9 cellular contexts compared by ENCODE assay signal in genomic region chr16:11327277-11328171, GRCh38. TPM values are rescaled to one million over a fixed set of nuclear protein-coding genes. Genes with fewer than 3 reads are reported as not detected.
A peak's percentile ranks its signal among the peaks of the same experiment; 100 is the strongest.
DNase-seq lines count a peak whose midpoint lies in the region; ATAC-seq lines count a peak whose summit lies in the region.
"Had no signal": no experiment of that assay in that cellular context is flagged by ENCODE, and none has a peak within 500 bp of the region (broad histone marks: within the 10 kb centered on the region; RNA-seq: fewer than 3 reads in every experiment).

No MANE protein-coding gene starts in this region.

- H3K9me3 Mint-ChIP-seq in activated CD4-positive, alpha-beta T cell treated with anti-CD3 and anti-CD28 coated beads, Interleukin-2, amount 10 ng/mL, durations not matched to agents 7 days and 5 days = peaks cover 2% of the 10 kb centered on the region
- H3K9me3 Mint-ChIP-seq in activated naive CD8-positive, alpha-beta T cell treated with anti-CD3 and anti-CD28 coated beads, Interleukin-2, amount 10 ng/mL, durations not matched to agents 7 days and 5 days = no peaks in the 10 kb centered on the region
- H3K9me3 Mint-ChIP-seq in stimulated activated naive B cell treated with anti-CD40 and anti-IgM and Interleukin-4, amounts not matched to agents 10 μg/mL and 1 μg/mL and 100 μg/mL, for 72 hours = peaks cover 3 to 4% of the 10 kb centered on the region in 2 donors

- POLR2A ChIA-PET in activated CD4-positive, alpha-beta T cell treated with anti-CD3 and anti-CD28 coated beads, Interleukin-2, amount 10 ng/mL, durations not matched to agents 7 days and 5 days (lab: Charles Lee) = no interaction called here
- POLR2A ChIA-PET in activated naive CD8-positive, alpha-beta T cell treated with anti-CD3 and anti-CD28 coated beads, Interleukin-2, amount 10 ng/mL, durations not matched to agents 7 days and 5 days (lab: Charles Lee) = interaction anchor here (0.9 to 6.8 kb wide), 8 partner anchors 12 to 72 kb away, joined by 3 to 40 read pairs (median 6); partner anchors contain the start of genes RMI2 and SOCS1

- no peaks in the 10 kb centered on the region for H3K27me3 Mint-ChIP-seq in activated CD4-positive, alpha-beta T cell treated with anti-CD3 and anti-CD28 coated beads, Interleukin-2, amount 10 ng/mL, durations not matched to agents 7 days and 5 days
- H3K27me3 Mint-ChIP-seq in activated naive CD8-positive, alpha-beta T cell treated with anti-CD3 and anti-CD28 coated beads, Interleukin-2, amount 10 ng/mL, durations not matched to agents 7 days and 5 days = no peaks in the 10 kb centered on the region
- H3K27me3 Mint-ChIP-seq in stimulated activated naive B cell treated with anti-CD40 and anti-IgM and Interleukin-4, amounts not matched to agents 10 μg/mL and 1 μg/mL and 100 μg/mL, for 72 hours = no peaks in the 10 kb centered on the region

- peak overlapping the region; percentile 94 for H3K27ac Mint-ChIP-seq in activated CD4-positive, alpha-beta T cell treated with anti-CD3 and anti-CD28 coated beads, Interleukin-2, amount 10 ng/mL, durations not matched to agents 7 days and 5 days
- H3K27ac Mint-ChIP-seq in activated naive CD8-positive, alpha-beta T cell treated with anti-CD3 and anti-CD28 coated beads, Interleukin-2, amount 10 ng/mL, durations not matched to agents 7 days and 5 days = peak overlapping the region; percentile 89
- H3K27ac Mint-ChIP-seq in stimulated activated naive B cell treated with anti-CD40 and anti-IgM and Interleukin-4, amounts not matched to agents 10 μg/mL and 1 μg/mL and 100 μg/mL, for 72 hours = peak overlapping the region; percentile 93

- peaks cover 31% of the 10 kb centered on the region for H3K36me3 Mint-ChIP-seq in activated CD4-positive, alpha-beta T cell treated with anti-CD3 and anti-CD28 coated beads, Interleukin-2, amount 10 ng/mL, durations not matched to agents 7 days and 5 days (ENCODE audit: low read depth)
- H3K36me3 Mint-ChIP-seq in activated naive CD8-positive, alpha-beta T cell treated with anti-CD3 and anti-CD28 coated beads, Interleukin-2, amount 10 ng/mL, durations not matched to agents 7 days and 5 days = peaks cover 12% of the 10 kb centered on the region
- peaks cover 4 to 7% of the 10 kb centered on the region in 2 donors for H3K36me3 Mint-ChIP-seq in stimulated activated naive B cell treated with anti-CD40 and anti-IgM and Interleukin-4, amounts not matched to agents 10 μg/mL and 1 μg/mL and 100 μg/mL, for 72 hours

- H3K4me3 Mint-ChIP-seq in activated CD4-positive, alpha-beta T cell treated with anti-CD3 and anti-CD28 coated beads, Interleukin-2, amount 10 ng/mL, durations not matched to agents 7 days and 5 days = peak overlapping the region; percentile 71
- peak overlapping the region; percentile 83 for H3K4me3 Mint-ChIP-seq in activated naive CD8-positive, alpha-beta T cell treated with anti-CD3 and anti-CD28 coated beads, Interleukin-2, amount 10 ng/mL, durations not matched to agents 7 days and 5 days
- H3K4me3 Mint-ChIP-seq in stimulated activated naive B cell treated with anti-CD40 and anti-IgM and Interleukin-4, amounts not matched to agents 10 μg/mL and 1 μg/mL and 100 μg/mL, for 72 hours = peak overlapping the region; percentile 62 to 82

- peaks cover 74% of the 10 kb centered on the region for H3K4me1 Mint-ChIP-seq in activated CD4-positive, alpha-beta T cell treated with anti-CD3 and anti-CD28 coated beads, Interleukin-2, amount 10 ng/mL, durations not matched to agents 7 days and 5 days
- H3K4me1 Mint-ChIP-seq in activated naive CD8-positive, alpha-beta T cell treated with anti-CD3 and anti-CD28 coated beads, Interleukin-2, amount 10 ng/mL, durations not matched to agents 7 days and 5 days = peaks cover 63% of the 10 kb centered on the region
- H3K4me1 Mint-ChIP-seq in stimulated activated naive B cell treated with anti-CD40 and anti-IgM and Interleukin-4, amounts not matched to agents 10 μg/mL and 1 μg/mL and 100 μg/mL, for 72 hours = peaks cover 56 to 64% of the 10 kb centered on the region in 2 donors

- CTCF ChIA-PET in activated CD4-positive, alpha-beta T cell treated with anti-CD3 and anti-CD28 coated beads, Interleukin-2, amount 10 ng/mL, durations not matched to agents 7 days and 5 days (lab: Charles Lee) = interaction anchor here (0.6 to 1.6 kb wide), 5 partner anchors 16 to 617 kb away, joined by 3 to 11 read pairs (median 4); no protein-coding TSS in a partner anchor

- DNase-seq in activated CD4-positive, alpha-beta T cell treated with anti-CD3 and anti-CD28 coated beads, Interleukin-2, amount 10 ng/mL, durations not matched to agents 7 days and 5 days = no peak
- DNase-seq in activated CD4-positive, alpha-beta T cell treated with anti-CD3 and anti-CD28 coated beads for 1 hour = no peak
- no peak for DNase-seq in activated naive CD8-positive, alpha-beta T cell treated with anti-CD3 and anti-CD28 coated beads, Interleukin-2, amount 10 ng/mL, durations not matched to agents 7 days and 5 days
- peak; percentile 73 for DNase-seq in stimulated activated naive B cell treated with anti-CD40 and anti-IgM and Interleukin-4, amounts not matched to agents 10 μg/mL and 1 μg/mL and 100 μg/mL, for 72 hours
- no peak for DNase-seq in ureter (ENCODE audit: low spot score)

- ATAC-seq in HG02840 (IDR thresholded peaks at IDR 0.05; ENCODE audit: low FRiP score, unreplicated experiment) (peak; percentile 51), GM19463 (IDR thresholded peaks at IDR 0.05; ENCODE audit: unreplicated experiment) (no peak), HG03571 (IDR thresholded peaks at IDR 0.05; ENCODE audit: unreplicated experiment) (no peak)
- ATAC-seq in activated naive CD8-positive, alpha-beta T cell treated with anti-CD3 and anti-CD28 coated beads, Interleukin-2, amount 10 ng/mL, durations not matched to agents 7 days and 5 days (ENCODE audit: low read depth) = no peak
- ATAC-seq in stimulated activated naive B cell treated with anti-CD40 and anti-IgM and Interleukin-4, amounts not matched to agents 10 μg/mL and 1 μg/mL and 100 μg/mL, for 72 hours (replicated peaks) = peak; percentile 48 to 50

RNA-seq across cellular contexts. Expression of gene RMI2, which starts 17.7 kb away (rescaled TPM):
- total RNA-seq in activated CD4-positive, alpha-beta T cell treated with anti-CD3 and anti-CD28 coated beads, Interleukin-2, amount 10 ng/mL, durations not matched to agents 7 days and 5 days = 10 to 100 TPM; 53.5 to 55.1 TPM
- 10 to 100 TPM; 89.8 to 93.0 TPM for total RNA-seq in activated naive CD8-positive, alpha-beta T cell treated with anti-CD3 and anti-CD28 coated beads, Interleukin-2, amount 10 ng/mL, durations not matched to agents 7 days and 5 days
- total RNA-seq in ureter = 8.4 TPM

RNA-seq across cellular contexts. Expression of gene PRM1, which starts 46.4 kb away (rescaled TPM):
- total RNA-seq in activated CD4-positive, alpha-beta T cell treated with anti-CD3 and anti-CD28 coated beads, Interleukin-2, amount 10 ng/mL, durations not matched to agents 7 days and 5 days = not detected
- total RNA-seq in activated naive CD8-positive, alpha-beta T cell treated with anti-CD3 and anti-CD28 coated beads, Interleukin-2, amount 10 ng/mL, durations not matched to agents 7 days and 5 days = not detected
- not detected for total RNA-seq in ureter
- total RNA-seq: T-helper 1 cell treated with Interleukin-12 subunit alpha and Interleukin-12 subunit beta and Interleukin-4 antibody, amounts not matched to agents 30 ng/mL and 1 ng/mL, for 36 hours had no signal

RNA-seq across cellular contexts. Expression of gene PRM2, which starts 51.2 kb away (rescaled TPM):
- not detected for total RNA-seq in activated CD4-positive, alpha-beta T cell treated with anti-CD3 and anti-CD28 coated beads, Interleukin-2, amount 10 ng/mL, durations not matched to agents 7 days and 5 days
- not detected for total RNA-seq in activated naive CD8-positive, alpha-beta T cell treated with anti-CD3 and anti-CD28 coated beads, Interleukin-2, amount 10 ng/mL, durations not matched to agents 7 days and 5 days
- not detected for total RNA-seq in ureter
- total RNA-seq: T-helper 1 cell treated with Interleukin-12 subunit alpha and Interleukin-12 subunit beta and Interleukin-4 antibody, amounts not matched to agents 30 ng/mL and 1 ng/mL, for 36 hours had no signal

RNA-seq across cellular contexts. Expression of gene PRM3, which starts 54.1 kb away (rescaled TPM):
- total RNA-seq in activated CD4-positive, alpha-beta T cell treated with anti-CD3 and anti-CD28 coated beads, Interleukin-2, amount 10 ng/mL, durations not matched to agents 7 days and 5 days = not detected
- total RNA-seq in activated naive CD8-positive, alpha-beta T cell treated with anti-CD3 and anti-CD28 coated beads, Interleukin-2, amount 10 ng/mL, durations not matched to agents 7 days and 5 days = not detected
- total RNA-seq in ureter = not detected
- total RNA-seq: T-helper 1 cell treated with Interleukin-12 subunit alpha and Interleukin-12 subunit beta and Interleukin-4 antibody, amounts not matched to agents 30 ng/mL and 1 ng/mL, for 36 hours had no signal

RNA-seq across cellular contexts. Expression of gene TNP2, which starts 58.4 kb away (rescaled TPM):
- not detected for total RNA-seq in activated CD4-positive, alpha-beta T cell treated with anti-CD3 and anti-CD28 coated beads, Interleukin-2, amount 10 ng/mL, durations not matched to agents 7 days and 5 days
- not detected for total RNA-seq in activated naive CD8-positive, alpha-beta T cell treated with anti-CD3 and anti-CD28 coated beads, Interleukin-2, amount 10 ng/mL, durations not matched to agents 7 days and 5 days
- total RNA-seq in ureter = not detected
- total RNA-seq: T-helper 1 cell treated with Interleukin-12 subunit alpha and Interleukin-12 subunit beta and Interleukin-4 antibody, amounts not matched to agents 30 ng/mL and 1 ng/mL, for 36 hours had no signal

Comparison
In these comparisons a context has a peak if more than half of its experiments do, and no peak if none do; other contexts are left out.
1. ATAC-seq: peak in HG02840 (single experiment) and stimulated activated naive B cell treated with anti-CD40 and anti-IgM and Interleukin-4, amounts not matched to agents 10 μg/mL and 1 μg/mL and 100 μg/mL, for 72 hours (2 of 2); none in activated naive CD8-positive, alpha-beta T cell treated with anti-CD3 and anti-CD28 coated beads, Interleukin-2, amount 10 ng/mL, durations not matched to agents 7 days and 5 days (single experiment), GM19463 (single experiment) and HG03571 (single experiment).
2. Peak in every context shown above with its lines, with median percentiles within 50 percentile points of each other: H3K27ac Mint-ChIP-seq and H3K4me3 Mint-ChIP-seq.